13 cellular contexts compared by ENCODE assay signal in genomic region chr18:28087173-28087563, GRCh38.
A peak's percentile ranks its signal among the peaks of the same experiment; 100 is the strongest.
DNase-seq lines count a peak whose midpoint lies in the region; ATAC-seq, FAIRE-seq and TF ChIP-seq lines count a peak whose summit lies in the region.
"Had no signal": no experiment of that assay in that cellular context is flagged by ENCODE, and none has a peak within 500 bp of the region (broad histone marks: within the 10 kb centered on the region; RNA-seq: fewer than 3 reads in every experiment).

No MANE protein-coding gene starts in this region.

- peak overlapping the region in 1 of 2 experiments; percentile 78; a peak in 3 of 4 replicates for H3K27ac ChIP-seq in SK-N-SH (ENCODE audit: low read depth in 2 of 2, low read length in 1 of 2)
- peak overlapping the region in 8 of 10 donors; percentile 4 to 54 (median 42) for H3K27ac ChIP-seq in heart right ventricle
- peak overlapping the region in 1 of 4 donors; percentile 27 for H3K27ac ChIP-seq in pancreas
- H3K27ac ChIP-seq: Peyer's patch had no signal

- ATAC-seq in heart right ventricle (peak in 6 of 8 donors; percentile 42 to 58 (median 47)), pancreas (peak in 3 of 4 donors; percentile 31 to 70 (median 62)), GM18867 (IDR thresholded peaks at IDR 0.05; ENCODE audit: unreplicated experiment) (no peak), HG02973 (IDR thresholded peaks at IDR 0.05; ENCODE audit: unreplicated experiment) (no peak)

- H3K9me2 ChIP-seq in SK-N-SH = no peaks in the 10 kb centered on the region

- H3K9ac ChIP-seq in SK-N-SH = peak overlapping the region; percentile 44; the same call in 1 of the 2 replicates

- POLR2A ChIA-PET in SK-N-SH (lab: Yijun Ruan, JAX) = no interaction called here

- peaks cover 0 to 16% of the 10 kb centered on the region in 2 experiments for H3K36me3 ChIP-seq in SK-N-SH (replicated peaks in 1 of 2; ENCODE audit: control insufficient read depth in 1 of 2, insufficient read depth in 2 of 2, low read length in 1 of 2)
- H3K36me3 ChIP-seq in heart right ventricle = no peaks in the 10 kb centered on the region
- H3K36me3 ChIP-seq in pancreas = no peaks in the 10 kb centered on the region
- H3K36me3 ChIP-seq: Peyer's patch had no signal

- H3K9me3 ChIP-seq in SK-N-SH (no peaks in the 10 kb centered on the region), heart right ventricle (no peaks in the 10 kb centered on the region), pancreas (no peaks in the 10 kb centered on the region)
- H3K9me3 ChIP-seq: Caco-2, Peyer's patch had no signal

- peak overlapping the region; percentile 69 for H3K4me2 ChIP-seq in SK-N-SH

- no peak for TF ChIP-seq RAD21 in SK-N-SH (IDR thresholded peaks at IDR 0.05; ENCODE audit: low read length)

- intact Hi-C loops in heart right ventricle (cut with DNase I) = no loop called here
- intact Hi-C loops in pancreas (cut with DNase I) = no loop called here

- H3K79me2 ChIP-seq in SK-N-SH (ENCODE audit: insufficient read depth) = peaks cover 100% of the 10 kb centered on the region

- no peaks in the 10 kb centered on the region for H3K27me3 ChIP-seq in SK-N-SH (ENCODE audit: insufficient read depth)
- H3K27me3 ChIP-seq in heart right ventricle = no peaks in the 10 kb centered on the region
- H3K27me3 ChIP-seq in pancreas = no peaks in the 10 kb centered on the region
- H3K27me3 ChIP-seq: Peyer's patch had no signal

- no peak overlapping the region for H2AFZ ChIP-seq in SK-N-SH (ENCODE audit: low read depth)

- H3K4me3 ChIP-seq in SK-N-SH (ENCODE audit: low read depth in 2 of 2, low read length in 1 of 2) (peak overlapping the region in 1 of 2 experiments; percentile 30; a peak in 2 of 4 replicates), heart right ventricle (no peak overlapping the region), pancreas (no peak overlapping the region)
- H3K4me3 ChIP-seq: Peyer's patch had no signal

- no peak for TF ChIP-seq CTCF in SK-N-SH (IDR thresholded peaks at IDR 0.05)
- TF ChIP-seq CTCF in heart right ventricle (IDR thresholded peaks at IDR 0.05) = no peak
- no peak for TF ChIP-seq CTCF in pancreas (IDR thresholded peaks at IDR 0.05)

- no peak for TF ChIP-seq EP300 in SK-N-SH (IDR thresholded peaks at IDR 0.05; ENCODE audit: borderline replicate concordance in 1 of 2, low read depth in 1 of 2, low read length in 1 of 2)

- CTCF ChIA-PET in SK-N-SH (lab: Yijun Ruan, JAX) = interaction anchor here (1.9 kb wide), 1 partner anchor 85 kb away, joined by 4 read pairs; no protein-coding TSS in a partner anchor

- H3K4me1 ChIP-seq in SK-N-SH (ENCODE audit: control insufficient read depth in 1 of 2, insufficient read depth in 2 of 2, low read depth in 1 of 2, low read length in 1 of 2) (peaks cover 11 to 16% of the 10 kb centered on the region in 2 experiments; a peak in 3 of 4 replicates), heart right ventricle (peaks cover 0 to 82% (median 36%) of the 10 kb centered on the region in 9 donors), pancreas (peaks cover 0 to 13% (median 11%) of the 10 kb centered on the region in 3 donors)
- H3K4me1 ChIP-seq: Peyer's patch had no signal

- peaks cover 40% of the 10 kb centered on the region for H4K20me1 ChIP-seq in SK-N-SH (ENCODE audit: insufficient read depth)

- 11% methylated on average over 6 of the region's 6 CpGs for WGBS in SK-N-SH (ENCODE audit: low lambda C conversion rate)
- WGBS in heart right ventricle, 2 donors = 18 to 24% methylated on average over 6 of the region's 6 CpGs
- WGBS in pancreas, 2 donors = 17 to 20% methylated on average over 6 of the region's 6 CpGs

- peaks cover 24% of the 10 kb centered on the region for H3F3A ChIP-seq in SK-N-SH (replicated peaks; ENCODE audit: insufficient read depth)

- FAIRE-seq in pancreas (lab: Jason Lieb, UNC) = no peak
- FAIRE-seq: kidney had no signal

- DNase-seq in H4 (ENCODE audit: low spot score) = peak; percentile 45
- peak; percentile 11 for DNase-seq in SK-N-SH
- peak; percentile 29 for DNase-seq in heart right ventricle
- DNase-seq in pancreas = peak in 2 of 6 donors; percentile 23 to 24
- DNase-seq in HuH-7 (ENCODE audit: low spot score) = no peak
- no peak for DNase-seq in NCI-H524 (lab: John Stamatoyannopoulos, UW)
- DNase-seq: activated naive CD4-positive, alpha-beta T cell; Caco-2; kidney; NCI-H1436 treated with DMSO at 0.1 percent for 48 hours; Peyer's patch had no signal

TF ChIP-seq in SK-N-SH, 30 proteins besides CTCF, POLR2A, EP300 and RAD21:
- peak; percentile 45; the same call in 1 of the 2 replicates for TF ChIP-seq TCF12 (IDR thresholded peaks at IDR 0.05)
- no peak for TF ChIP-seq POLR2AphosphoS5 (IDR thresholded peaks at IDR 0.05; ENCODE audit: low read depth, low read length)
- TF ChIP-seq MAX (IDR thresholded peaks at IDR 0.05; ENCODE audit: low read depth) = peak; percentile 69; the same call in 1 of the 2 replicates
- no peak for TF ChIP-seq SMC3 (IDR thresholded peaks at IDR 0.05; ENCODE audit: low read depth, low read length)
- TF ChIP-seq USF1 (IDR thresholded peaks at IDR 0.05; ENCODE audit: borderline replicate concordance, low read depth) = no peak
- peak; percentile 71 for TF ChIP-seq NFIC (IDR thresholded peaks at IDR 0.05; ENCODE audit: borderline replicate concordance)
- no peak for TF ChIP-seq FOSL2 (IDR thresholded peaks at IDR 0.05; ENCODE audit: borderline replicate concordance, low read depth)
- TF ChIP-seq USF2 (IDR thresholded peaks at IDR 0.05; ENCODE audit: borderline replicate concordance, low read depth, low read length) = no peak
- TF ChIP-seq SIN3A (IDR thresholded peaks at IDR 0.05; ENCODE audit: borderline replicate concordance, low read depth, low read length) = 0 out of 2 replicates have a peak, but pooled peaks have one; percentile 20
- no peak for TF ChIP-seq REST (IDR thresholded peaks at IDR 0.05; ENCODE audit: low read depth, low read length)
- no peak for TF ChIP-seq EZH2phosphoT487 (IDR thresholded peaks at IDR 0.05; ENCODE audit: borderline replicate concordance, low read depth)

Comparison
In these comparisons a context has a peak if more than half of its experiments do, and no peak if none do; other contexts are left out.
1. DNase-seq: peak in H4 (single experiment), SK-N-SH (single experiment) and heart right ventricle (2 of 2); none in HuH-7 (single experiment) and NCI-H524 (0 of 2).
2. ATAC-seq: peak in heart right ventricle (6 of 8) and pancreas (3 of 4); none in GM18867 (single experiment) and HG02973 (single experiment).